2 cellular contexts compared by ENCODE assay signal in genomic region chr5:79756102-79756501, GRCh38.
TF ChIP-seq lines count a peak whose summit lies in the region.

No MANE protein-coding gene starts in this region.

TF ChIP-seq in SK-N-SH, 30 proteins besides CTCF, POLR2A, EP300 and RAD21 (continued from another document):
- TF ChIP-seq REST (IDR thresholded peaks at IDR 0.05; ENCODE audit: low read depth, low read length) (no peak), NFIC (IDR thresholded peaks at IDR 0.05; ENCODE audit: borderline replicate concordance) (no peak), GABPA (IDR thresholded peaks at IDR 0.05; ENCODE audit: low read depth) (no peak), TEAD4 (IDR thresholded peaks at IDR 0.05; ENCODE audit: borderline replicate concordance, insufficient read depth) (no peak), GATA2 (CRISPR knock-in tag; IDR thresholded peaks at IDR 0.05) (no peak), CHD2 (IDR thresholded peaks at IDR 0.05; ENCODE audit: low read length, partially characterized antibody) (no peak), TAF1 (IDR thresholded peaks at IDR 0.05; ENCODE audit: borderline replicate concordance, low read depth, low read length) (no peak), EZH2phosphoT487 (IDR thresholded peaks at IDR 0.05; ENCODE audit: borderline replicate concordance, low read depth) (no peak)
- TF ChIP-seq, protein P1, sequence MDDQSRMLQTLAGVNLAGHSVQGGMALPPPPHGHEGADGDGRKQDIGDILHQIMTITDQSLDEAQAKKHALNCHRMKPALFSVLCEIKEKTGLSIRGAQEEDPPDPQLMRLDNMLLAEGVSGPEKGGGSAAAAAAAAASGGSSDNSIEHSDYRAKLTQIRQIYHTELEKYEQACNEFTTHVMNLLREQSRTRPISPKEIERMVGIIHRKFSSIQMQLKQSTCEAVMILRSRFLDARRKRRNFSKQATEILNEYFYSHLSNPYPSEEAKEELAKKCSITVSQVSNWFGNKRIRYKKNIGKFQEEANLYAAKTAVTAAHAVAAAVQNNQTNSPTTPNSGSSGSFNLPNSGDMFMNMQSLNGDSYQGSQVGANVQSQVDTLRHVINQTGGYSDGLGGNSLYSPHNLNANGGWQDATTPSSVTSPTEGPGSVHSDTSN (IDR thresholded peaks at IDR 0.05): no peak
TF ChIP-seq in SK-N-SH: peak in this region for 0.

TF ChIP-seq in SK-N-SH treated with all-trans-retinoic acid at 6 μM for 48 hours, 23 proteins besides CTCF, POLR2A, EP300 and RAD21 (continued from another document):
- TF ChIP-seq, protein P2, sequence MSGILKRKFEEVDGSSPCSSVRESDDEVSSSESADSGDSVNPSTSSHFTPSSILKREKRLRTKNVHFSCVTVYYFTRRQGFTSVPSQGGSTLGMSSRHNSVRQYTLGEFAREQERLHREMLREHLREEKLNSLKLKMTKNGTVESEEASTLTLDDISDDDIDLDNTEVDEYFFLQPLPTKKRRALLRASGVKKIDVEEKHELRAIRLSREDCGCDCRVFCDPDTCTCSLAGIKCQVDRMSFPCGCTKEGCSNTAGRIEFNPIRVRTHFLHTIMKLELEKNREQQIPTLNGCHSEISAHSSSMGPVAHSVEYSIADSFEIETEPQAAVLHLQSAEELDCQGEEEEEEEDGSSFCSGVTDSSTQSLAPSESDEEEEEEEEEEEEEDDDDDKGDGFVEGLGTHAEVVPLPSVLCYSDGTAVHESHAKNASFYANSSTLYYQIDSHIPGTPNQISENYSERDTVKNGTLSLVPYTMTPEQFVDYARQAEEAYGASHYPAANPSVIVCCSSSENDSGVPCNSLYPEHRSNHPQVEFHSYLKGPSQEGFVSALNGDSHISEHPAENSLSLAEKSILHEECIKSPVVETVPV (CRISPR knock-in tag; IDR thresholded peaks at IDR 0.05): no peak
- TF ChIP-seq BACH2 (CRISPR knock-in tag; IDR thresholded peaks at IDR 0.05; ENCODE audit: borderline replicate concordance): no peak
- no peak for TF ChIP-seq TSHZ2 (CRISPR knock-in tag; IDR thresholded peaks at IDR 0.05)
- TF ChIP-seq TOX (CRISPR knock-in tag; IDR thresholded peaks at IDR 0.05; ENCODE audit: borderline replicate concordance): no peak
- TF ChIP-seq, protein P3, sequence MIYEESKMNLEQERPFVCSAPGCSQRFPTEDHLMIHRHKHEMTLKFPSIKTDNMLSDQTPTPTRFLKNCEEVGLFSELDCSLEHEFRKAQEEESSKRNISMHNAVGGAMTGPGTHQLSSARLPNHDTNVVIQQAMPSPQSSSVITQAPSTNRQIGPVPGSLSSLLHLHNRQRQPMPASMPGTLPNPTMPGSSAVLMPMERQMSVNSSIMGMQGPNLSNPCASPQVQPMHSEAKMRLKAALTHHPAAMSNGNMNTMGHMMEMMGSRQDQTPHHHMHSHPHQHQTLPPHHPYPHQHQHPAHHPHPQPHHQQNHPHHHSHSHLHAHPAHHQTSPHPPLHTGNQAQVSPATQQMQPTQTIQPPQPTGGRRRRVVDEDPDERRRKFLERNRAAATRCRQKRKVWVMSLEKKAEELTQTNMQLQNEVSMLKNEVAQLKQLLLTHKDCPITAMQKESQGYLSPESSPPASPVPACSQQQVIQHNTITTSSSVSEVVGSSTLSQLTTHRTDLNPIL (CRISPR knock-in tag; IDR thresholded peaks at IDR 0.05; ENCODE audit: low read depth): no peak
- no peak for TF ChIP-seq POU6F1 (CRISPR knock-in tag; IDR thresholded peaks at IDR 0.05; ENCODE audit: borderline replicate concordance, low read depth)
- no peak for TF ChIP-seq GLIS3 (CRISPR knock-in tag; IDR thresholded peaks at IDR 0.05)
- no peak for TF ChIP-seq ZC3H10 (CRISPR knock-in tag; IDR thresholded peaks at IDR 0.05)
